Comparison of ENCODE assay signal across 15 cellular contexts in the genomic region with DNA sequence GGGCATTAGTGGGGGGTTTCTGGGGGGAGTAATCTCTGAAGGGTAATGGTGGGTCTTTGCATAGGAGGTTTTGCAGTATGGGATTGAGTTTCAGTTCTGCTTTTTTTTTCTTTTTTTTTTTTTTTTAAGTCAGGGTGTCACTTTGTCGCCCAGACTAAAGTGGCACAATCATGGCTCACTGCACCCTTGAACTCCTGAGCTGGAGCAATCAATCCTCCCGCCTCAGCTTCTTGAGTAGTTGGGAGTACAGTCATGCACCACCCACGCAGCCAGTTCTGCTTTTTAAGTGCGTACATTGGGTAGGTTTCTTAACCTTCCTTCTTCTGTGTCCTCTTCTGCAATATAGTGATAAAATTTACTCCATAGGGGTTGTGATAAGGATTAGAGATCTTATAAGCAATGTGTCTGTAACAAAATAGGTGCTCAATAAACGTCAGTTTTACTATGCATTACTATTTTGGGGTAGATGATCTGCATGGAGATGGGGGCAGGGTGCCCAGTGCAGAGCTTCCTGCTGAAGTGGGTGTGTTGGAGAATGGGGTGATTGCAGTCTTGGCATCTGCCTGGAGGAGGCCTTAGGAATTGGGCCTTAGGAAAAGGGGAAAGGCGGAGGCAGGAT. TPM values are rescaled to one million over a fixed set of nuclear protein-coding genes. Genes with fewer than 3 reads are reported as not detected.
DNase-seq lines count a peak whose midpoint lies in the region; ATAC-seq and TF ChIP-seq lines count a peak whose summit lies in the region.
"Had no signal": no experiment of that assay in that cellular context is flagged by ENCODE, and none has a peak within 500 bp of the region (broad histone marks: within the 10 kb centered on the region; RNA-seq: fewer than 3 reads in every experiment).

No MANE protein-coding gene starts in this region.

- peaks cover 37 to 47% of the 10 kb centered on the region in 2 donors for H3K27me3 Mint-ChIP-seq in natural killer cell (ENCODE audit: low read depth in 2 of 2)
- H3K27me3 Mint-ChIP-seq in natural killer cell treated with Interleukin-12 subunit alpha and Interleukin-12 subunit beta and Interleukin-15 and Interleukin-18, amount 100 ng/mL, for 72 hours: peaks cover 33 to 39% of the 10 kb centered on the region in 2 donors
- peaks cover 25 to 64% (median 39%) of the 10 kb centered on the region in 5 donors for H3K27me3 Mint-ChIP-seq in naive thymus-derived CD8-positive, alpha-beta T cell

- no peak overlapping the region for H3K27ac ChIP-seq in WERI-Rb-1
- H3K27ac ChIP-seq: foreskin keratinocyte had no signal

- DNase-seq in natural killer cell: no peak
- no peak for DNase-seq in natural killer cell treated with Interleukin-12 subunit alpha and Interleukin-12 subunit beta and Interleukin-15 and Interleukin-18, amount 100 ng/mL, for 72 hours (ENCODE audit: low spot score)
- DNase-seq in RPMI8226: peak; percentile 74
- DNase-seq in iris pigment epithelial cell (ENCODE audit: low read depth): peak; percentile 47
- DNase-seq in germinal center (ENCODE audit: low spot score): no peak
- no peak for DNase-seq in naive thymus-derived CD8-positive, alpha-beta T cell
- no peak for DNase-seq in WERI-Rb-1
- DNase-seq in 8988T: no peak
- DNase-seq: activated T-cell treated with anti-CD3 and anti-CD28 coated beads, Interleukin-2, amount 50 U/mL, for 24 hours; CD4-positive, CD25-positive, alpha-beta regulatory T cell; foreskin keratinocyte; NCI-H2107 had no signal

- no peaks in the 10 kb centered on the region for H3K27me3 ChIP-seq in WERI-Rb-1 (ENCODE audit: insufficient read depth, low read depth, severe bottlenecking)

- H3K4me1 Mint-ChIP-seq in natural killer cell: peaks cover 0 to 13% of the 10 kb centered on the region in 2 donors
- H3K4me1 Mint-ChIP-seq in natural killer cell treated with Interleukin-12 subunit alpha and Interleukin-12 subunit beta and Interleukin-15 and Interleukin-18, amount 100 ng/mL, for 72 hours (ENCODE audit: low read depth in 2 of 2): peaks cover 0 to 4% of the 10 kb centered on the region in 2 donors
- peaks cover 2 to 31% (median 11%) of the 10 kb centered on the region in 4 donors for H3K4me1 Mint-ChIP-seq in naive thymus-derived CD8-positive, alpha-beta T cell

- no peak overlapping the region for H3K4me3 ChIP-seq in WERI-Rb-1 (ENCODE audit: low read depth, low read length)

- H3K36me3 ChIP-seq in WERI-Rb-1: no peaks in the 10 kb centered on the region

- peak in 2 of 3 donors; percentile 28 to 65 for ATAC-seq in natural killer cell
- no peak for ATAC-seq in natural killer cell treated with Interleukin-12 subunit alpha and Interleukin-12 subunit beta and Interleukin-15 and Interleukin-18, amount 100 ng/mL, for 72 hours
- ATAC-seq in naive thymus-derived CD8-positive, alpha-beta T cell: no peak
- ATAC-seq: foreskin keratinocyte had no signal

- no peaks in the 10 kb centered on the region for H3K36me3 Mint-ChIP-seq in natural killer cell
- H3K36me3 Mint-ChIP-seq in natural killer cell treated with Interleukin-12 subunit alpha and Interleukin-12 subunit beta and Interleukin-15 and Interleukin-18, amount 100 ng/mL, for 72 hours: no peaks in the 10 kb centered on the region
- peaks cover 0 to 2% (median 0%) of the 10 kb centered on the region in 3 donors for H3K36me3 Mint-ChIP-seq in naive thymus-derived CD8-positive, alpha-beta T cell

- no peak overlapping the region for H3K4me3 Mint-ChIP-seq in natural killer cell
- H3K4me3 Mint-ChIP-seq in natural killer cell treated with Interleukin-12 subunit alpha and Interleukin-12 subunit beta and Interleukin-15 and Interleukin-18, amount 100 ng/mL, for 72 hours: no peak overlapping the region
- H3K4me3 Mint-ChIP-seq in naive thymus-derived CD8-positive, alpha-beta T cell: peak overlapping the region in 1 of 10 donors; percentile 36
- H3K4me3 Mint-ChIP-seq: activated T-cell treated with anti-CD3 and anti-CD28 coated beads, Interleukin-2, amount 50 U/mL, for 24 hours; CD4-positive, CD25-positive, alpha-beta regulatory T cell; stimulated activated naive CD8-positive, alpha-beta T cell treated with anti-CD3 and anti-CD28 coated beads, Interleukin-15, Interleukin-2, amounts not matched to agents 100 ng/mL and 50 ng/mL, for 24 hours had no signal

- peak overlapping the region in 1 of 2 donors; percentile 52 for H3K27ac Mint-ChIP-seq in natural killer cell
- no peak overlapping the region for H3K27ac Mint-ChIP-seq in natural killer cell treated with Interleukin-12 subunit alpha and Interleukin-12 subunit beta and Interleukin-15 and Interleukin-18, amount 100 ng/mL, for 72 hours
- H3K27ac Mint-ChIP-seq in naive thymus-derived CD8-positive, alpha-beta T cell: peak overlapping the region in 1 of 10 donors; percentile 58
- H3K27ac Mint-ChIP-seq: activated T-cell treated with anti-CD3 and anti-CD28 coated beads, Interleukin-2, amount 50 U/mL, for 24 hours; stimulated activated naive CD8-positive, alpha-beta T cell treated with anti-CD3 and anti-CD28 coated beads, Interleukin-15, Interleukin-2, amounts not matched to agents 100 ng/mL and 50 ng/mL, for 24 hours had no signal

- no peaks in the 10 kb centered on the region for H3K9me3 Mint-ChIP-seq in natural killer cell
- no peaks in the 10 kb centered on the region for H3K9me3 Mint-ChIP-seq in natural killer cell treated with Interleukin-12 subunit alpha and Interleukin-12 subunit beta and Interleukin-15 and Interleukin-18, amount 100 ng/mL, for 72 hours
- H3K9me3 Mint-ChIP-seq in naive thymus-derived CD8-positive, alpha-beta T cell: no peaks in the 10 kb centered on the region
- H3K9me3 Mint-ChIP-seq: activated T-cell treated with anti-CD3 and anti-CD28 coated beads, Interleukin-2, amount 50 U/mL, for 24 hours; stimulated activated naive CD8-positive, alpha-beta T cell treated with anti-CD3 and anti-CD28 coated beads, Interleukin-15, Interleukin-2, amounts not matched to agents 100 ng/mL and 50 ng/mL, for 24 hours had no signal

- POLR2A ChIA-PET in naive thymus-derived CD8-positive, alpha-beta T cell (lab: Charles Lee): interaction anchor here (0.7 kb wide), 2 partner anchors 8 to 20 kb away, joined by 3 to 4 read pairs; no protein-coding TSS in a partner anchor

- TF ChIP-seq CTCF in natural killer cell (IDR thresholded peaks at IDR 0.05) (no peak), WERI-Rb-1 (IDR thresholded peaks at IDR 0.05; ENCODE audit: low read depth, low read length) (no peak)

- intact Hi-C loops in natural killer cell (cut with micrococcal nuclease): no loop called here

- no peaks in the 10 kb centered on the region for H3K9me3 ChIP-seq in WERI-Rb-1 (ENCODE audit: severe bottlenecking)

RNA-seq across cellular contexts. Expression of a gene that starts 9.6 kb away (rescaled TPM):
- under 1 TPM in 1 of 3 donors, not detected in 2; 0.49 TPM for total RNA-seq in natural killer cell
- total RNA-seq in natural killer cell treated with Interleukin-12 subunit alpha and Interleukin-12 subunit beta and Interleukin-15 and Interleukin-18, amount 100 ng/mL, for 72 hours: 1 to 10 TPM in 1 of 2 donors, not detected in 1; 1.9 TPM
- total RNA-seq in naive thymus-derived CD8-positive, alpha-beta T cell: not detected
- not detected for polyA plus RNA-seq in naive thymus-derived CD8-positive, alpha-beta T cell
- total RNA-seq: CD4-positive, CD25-positive, alpha-beta regulatory T cell had no signal

RNA-seq across cellular contexts. Expression of a gene that starts 40.3 kb away (rescaled TPM):
- total RNA-seq in natural killer cell: 10 to 100 TPM; 59.7 to 74.5 (median 68.9) TPM
- 10 to 100 TPM; 12.5 to 21.1 TPM for total RNA-seq in natural killer cell treated with Interleukin-12 subunit alpha and Interleukin-12 subunit beta and Interleukin-15 and Interleukin-18, amount 100 ng/mL, for 72 hours
- total RNA-seq in naive thymus-derived CD8-positive, alpha-beta T cell: 10 to 100 TPM; 63.1 to 66.9 TPM
- 10 to 100 TPM in 2 of 3 donors, 1 to 10 TPM in 1; 9.9 to 11.5 (median 11.2) TPM for polyA plus RNA-seq in naive thymus-derived CD8-positive, alpha-beta T cell

RNA-seq across cellular contexts. Expression of a gene that starts 40.4 kb away (rescaled TPM):
- total RNA-seq in natural killer cell: 1 to 10 TPM in 1 of 3 donors, under 1 TPM in 2; 0.35 to 1.2 (median 0.52) TPM
- total RNA-seq in natural killer cell treated with Interleukin-12 subunit alpha and Interleukin-12 subunit beta and Interleukin-15 and Interleukin-18, amount 100 ng/mL, for 72 hours: under 1 TPM; 0.17 to 0.62 TPM
- 1 to 10 TPM; 1.3 to 1.4 TPM for total RNA-seq in naive thymus-derived CD8-positive, alpha-beta T cell
- 1 to 10 TPM in 1 of 3 donors, under 1 TPM in 2; 0.39 to 1.1 (median 0.89) TPM for polyA plus RNA-seq in naive thymus-derived CD8-positive, alpha-beta T cell

RNA-seq across cellular contexts. Expression of a gene that starts 59.7 kb away (rescaled TPM):
- not detected for total RNA-seq in natural killer cell
- not detected for total RNA-seq in natural killer cell treated with Interleukin-12 subunit alpha and Interleukin-12 subunit beta and Interleukin-15 and Interleukin-18, amount 100 ng/mL, for 72 hours
- total RNA-seq in naive thymus-derived CD8-positive, alpha-beta T cell: not detected
- not detected for polyA plus RNA-seq in naive thymus-derived CD8-positive, alpha-beta T cell
- total RNA-seq: CD4-positive, CD25-positive, alpha-beta regulatory T cell; chondrocyte; foreskin keratinocyte; skeletal muscle tissue had no signal
- polyA plus RNA-seq: CD4-positive, CD25-positive, alpha-beta regulatory T cell; foreskin keratinocyte had no signal

Comparison
In these comparisons a context has a peak if more than half of its experiments do, and no peak if none do; other contexts are left out.
1. ATAC-seq: peak in natural killer cell (2 of 3); none in natural killer cell treated with Interleukin-12 subunit alpha and Interleukin-12 subunit beta and Interleukin-15 and Interleukin-18, amount 100 ng/mL, for 72 hours (0 of 2) and naive thymus-derived CD8-positive, alpha-beta T cell (0 of 2).
2. DNase-seq: peak in RPMI8226 (single experiment) and iris pigment epithelial cell (single experiment); none in natural killer cell (single experiment), natural killer cell treated with Interleukin-12 subunit alpha and Interleukin-12 subunit beta and Interleukin-15 and Interleukin-18, amount 100 ng/mL, for 72 hours (single experiment), germinal center (single experiment), naive thymus-derived CD8-positive, alpha-beta T cell (0 of 10), WERI-Rb-1 (single experiment) and 8988T (single experiment).